23 cellular contexts compared by ENCODE assay signal in genomic region chr1:171206956-171207355, GRCh38. TPM values are rescaled to one million over a fixed set of nuclear protein-coding genes. Genes with fewer than 3 reads are reported as not detected.
DNase-seq lines count a peak whose midpoint lies in the region; ATAC-seq and TF ChIP-seq lines count a peak whose summit lies in the region.
"Had no signal": no experiment of that assay in that cellular context is flagged by ENCODE, and none has a peak within 500 bp of the region (broad histone marks: within the 10 kb centered on the region; RNA-seq: fewer than 3 reads in every experiment).

No MANE protein-coding gene starts in this region.

- H3K9me3 ChIP-seq in right atrium auricular region (no peaks in the 10 kb centered on the region), trophoblast cell (ENCODE audit: insufficient read depth, low read depth, low read length) (no peaks in the 10 kb centered on the region), upper lobe of right lung (no peaks in the 10 kb centered on the region)

- H3K4ac ChIP-seq in trophoblast cell (ENCODE audit: low read depth, low read length): no peak overlapping the region

- H3K4me1 Mint-ChIP-seq in osteocyte (ENCODE audit: unreplicated experiment): peaks cover 13% of the 10 kb centered on the region

- H3K36me3 ChIP-seq in right atrium auricular region (peaks cover 21% of the 10 kb centered on the region), trophoblast cell (ENCODE audit: control insufficient read depth in 1 of 2, insufficient read depth in 2 of 2, low read length in 2 of 2) (no peaks in the 10 kb centered on the region), upper lobe of right lung (peaks cover 26% of the 10 kb centered on the region)

- no peak overlapping the region for H4K91ac ChIP-seq in trophoblast cell (ENCODE audit: low read depth, low read length)

- no peaks in the 10 kb centered on the region for H3K79me2 ChIP-seq in trophoblast cell (ENCODE audit: control insufficient read depth, insufficient read depth, low read length, poor library complexity)

- no peaks in the 10 kb centered on the region for H3K9me3 Mint-ChIP-seq in osteocyte (ENCODE audit: unreplicated experiment)

- H3K23ac ChIP-seq in trophoblast cell (ENCODE audit: low read length): no peak overlapping the region

- H3K4me3 Mint-ChIP-seq in osteocyte (ENCODE audit: unreplicated experiment): no peak overlapping the region

- peak; percentile 36 for ATAC-seq in Right ventricle myocardium superior (ENCODE audit: poor library complexity)
- ATAC-seq in upper lobe of right lung: peak; percentile 14
- no peak for ATAC-seq in HG03565 (IDR thresholded peaks at IDR 0.05; ENCODE audit: unreplicated experiment)
- ATAC-seq: Panc1 had no signal

- intact Hi-C loops in Right ventricle myocardium superior (cut with DNase I) (no loop called here), upper lobe of right lung (cut with DNase I) (no loop called here)

- no peak overlapping the region for H3K4me2 ChIP-seq in trophoblast cell (ENCODE audit: low read length)

- H3K27me3 Mint-ChIP-seq in osteocyte (ENCODE audit: unreplicated experiment): peaks cover 6% of the 10 kb centered on the region

- H3K27me3 ChIP-seq in right atrium auricular region (no peaks in the 10 kb centered on the region), trophoblast cell (ENCODE audit: insufficient read depth, low read length) (no peaks in the 10 kb centered on the region), upper lobe of right lung (no peaks in the 10 kb centered on the region)

- no peak overlapping the region for H4K12ac ChIP-seq in trophoblast cell (ENCODE audit: low read depth, low read length)

- DNase-seq in Right ventricle myocardium superior (no peak), right atrium auricular region (ENCODE audit: low spot score) (no peak), fibroblast of peridontal ligament (ENCODE audit: extremely low read depth) (peak; percentile 11), trophoblast cell (no peak), upper lobe of right lung (no peak), osteocyte (ENCODE audit: extremely low spot score, unreplicated experiment) (no peak), middle frontal gyrus (ENCODE audit: extremely low spot score, low spot score) (no peak)
- DNase-seq: Karpas-422, NCI-H1694 treated with DMSO at 0.1 percent for 48 hours, NCI-H2081, NCI-H2171, NCI-H226, NCI-H510A, NCI-H69, SIG-M5 had no signal

- no CpG with 5 or more reads among the region's 1 CpG for WGBS in trophoblast cell (ENCODE audit: extremely low coverage, insufficient coverage, insufficient read length)

- peaks cover 0 to 24% of the 10 kb centered on the region in 2 donors for H3K4me1 ChIP-seq in right atrium auricular region
- no peaks in the 10 kb centered on the region for H3K4me1 ChIP-seq in trophoblast cell (ENCODE audit: control insufficient read depth in 1 of 2, insufficient read depth in 2 of 2, low read length in 2 of 2)
- peaks cover 4% of the 10 kb centered on the region for H3K4me1 ChIP-seq in upper lobe of right lung

- no peaks in the 10 kb centered on the region for H3K36me3 Mint-ChIP-seq in osteocyte (ENCODE audit: unreplicated experiment)

- H3K14ac ChIP-seq in trophoblast cell (ENCODE audit: low read length): no peak overlapping the region

- H2AK5ac ChIP-seq in trophoblast cell (ENCODE audit: low read length): no peak overlapping the region

- H3K18ac ChIP-seq in trophoblast cell (ENCODE audit: low read length): no peak overlapping the region

- TF ChIP-seq CTCF in right atrium auricular region (IDR thresholded peaks at IDR 0.05): no peak
- TF ChIP-seq CTCF in upper lobe of right lung (IDR thresholded peaks at IDR 0.05): no peak
- no peak for TF ChIP-seq CTCF in osteocyte (IDR thresholded peaks at IDR 0.05)

- no peak overlapping the region for H2BK5ac ChIP-seq in trophoblast cell (ENCODE audit: low read depth, low read length, poor library complexity)

- no peak overlapping the region for H3K4me3 ChIP-seq in right atrium auricular region
- no peak overlapping the region for H3K4me3 ChIP-seq in trophoblast cell (ENCODE audit: low read depth, low read length)
- H3K4me3 ChIP-seq in upper lobe of right lung: no peak overlapping the region
- H3K4me3 ChIP-seq: SK-N-MC had no signal

- H2AFZ ChIP-seq in trophoblast cell (ENCODE audit: insufficient read depth, low read length, poor library complexity): no peak overlapping the region

- no peak overlapping the region for H3K27ac Mint-ChIP-seq in osteocyte (ENCODE audit: unreplicated experiment)

- H3K27ac ChIP-seq in right atrium auricular region (peak overlapping the region in 1 of 2 donors; percentile 8), trophoblast cell (ENCODE audit: low read depth, low read length) (no peak overlapping the region), upper lobe of right lung (no peak overlapping the region)
- H3K27ac ChIP-seq: RWPE1, SK-N-MC had no signal

- peak overlapping the region; percentile 1 for H2BK120ac ChIP-seq in trophoblast cell (ENCODE audit: insufficient read depth, low read length, poor library complexity)

- H4K8ac ChIP-seq in trophoblast cell (ENCODE audit: low read depth, low read length): no peak overlapping the region

- H3K79me1 ChIP-seq in trophoblast cell (ENCODE audit: low read length): no peaks in the 10 kb centered on the region

- H2BK12ac ChIP-seq in trophoblast cell (ENCODE audit: low read length): no peak overlapping the region

- H3K9ac ChIP-seq in trophoblast cell (ENCODE audit: low read length): peak overlapping the region; percentile 33

RNA-seq across cellular contexts. Expression of gene FMO2, which starts 21.9 kb away (rescaled TPM):
- 59.2 TPM for total RNA-seq in Right ventricle myocardium superior
- 10 to 100 TPM; 28.4 to 66.6 TPM for total RNA-seq in right atrium auricular region
- polyA plus RNA-seq in trophoblast cell (2013): 0.04 and 0.19 TPM in 2 replicates
- 392 TPM for total RNA-seq in upper lobe of right lung
- 0.24 and 0.94 TPM in 2 replicates for total RNA-seq in osteocyte
- total RNA-seq: A172, HepG2, HT1080, M059J had no signal
- polyA plus RNA-seq: HepG2 had no signal

RNA-seq across cellular contexts. Expression of gene FMO1, which starts 41.3 kb away (rescaled TPM):
- total RNA-seq in Right ventricle myocardium superior: 0.54 TPM
- total RNA-seq in right atrium auricular region: under 1 TPM; 0.37 to 0.47 TPM
- polyA plus RNA-seq in trophoblast cell (2013): 0.06 and 0.07 TPM in 2 replicates
- 1.3 TPM for total RNA-seq in upper lobe of right lung
- 2.7 and 3.6 TPM in 2 replicates for total RNA-seq in osteocyte
- total RNA-seq: A172, HepG2, HT1080, M059J had no signal
- polyA plus RNA-seq: HepG2 had no signal

Comparison
In these comparisons a context has a peak if more than half of its experiments do, and no peak if none do; other contexts are left out.
1. RNA of gene FMO2, which starts 21.9 kb away (total RNA-seq): 392 TPM in upper lobe of right lung (single experiment), 28.4 to 66.6 TPM in right atrium auricular region and 59.2 TPM in Right ventricle myocardium superior (single experiment); 0.24 to 0.94 TPM in osteocyte; every median in the first group is over 10 times any median in the second.